1 cellular context compared by ENCODE assay signal in genomic region chr5:177447066-177447610, GRCh38.
TF ChIP-seq lines count a peak whose summit lies in the region.

No MANE protein-coding gene starts in this region.

TF ChIP-seq in GM12878, 131 proteins besides CTCF, POLR2A, EP300 and RAD21 (continues in another document):
- TF ChIP-seq HDAC2 (IDR thresholded peaks at IDR 0.05) (no peak), E4F1 (IDR thresholded peaks at IDR 0.05; ENCODE audit: borderline replicate concordance, partially characterized antibody) (no peak), ATF2 (IDR thresholded peaks at IDR 0.05; ENCODE audit: low read length) (no peak), SRF (IDR thresholded peaks at IDR 0.05; ENCODE audit: low read depth in 2 of 2, low read length in 2 of 2) (no peak), RELB (IDR thresholded peaks at IDR 0.05; ENCODE audit: low read depth) (no peak), CHD2 (IDR thresholded peaks at IDR 0.05; ENCODE audit: borderline replicate concordance, low read depth, low read length) (0 out of 2 replicates have a peak, but pooled peaks have one; percentile 55), NFXL1 (IDR thresholded peaks at IDR 0.05; ENCODE audit: borderline replicate concordance) (no peak), POU2F2 (IDR thresholded peaks at IDR 0.05; ENCODE audit: borderline replicate concordance, low read depth, low read length) (0 out of 3 replicates have a peak, but pooled peaks have one; percentile 0), CHD1 (IDR thresholded peaks at IDR 0.05; ENCODE audit: low read depth, low read length) (no peak), ZNF592 (IDR thresholded peaks at IDR 0.05) (no peak), ZNF207 (IDR thresholded peaks at IDR 0.05; ENCODE audit: borderline replicate concordance) (no peak), PML (IDR thresholded peaks at IDR 0.05; ENCODE audit: low read length) (no peak), IKZF1 (conservative IDR thresholded peaks at IDR 0.05) (no peak), MYB (IDR thresholded peaks at IDR 0.05; ENCODE audit: borderline replicate concordance, low read depth, low read length) (no peak), EGR1 (IDR thresholded peaks at IDR 0.05; ENCODE audit: borderline replicate concordance in 1 of 2, low read depth in 2 of 2, low read length in 2 of 2) (peak in 1 of 2 experiments; percentile 32; a peak in 1 of 3 replicates), MLLT1 (IDR thresholded peaks at IDR 0.05) (no peak), ZNF274 (IDR thresholded peaks at IDR 0.05; ENCODE audit: insufficient read depth, insufficient read length) (no peak), GABPA (IDR thresholded peaks at IDR 0.05; ENCODE audit: low read depth) (no peak), ZNF24 (IDR thresholded peaks at IDR 0.05) (no peak), YY1 (IDR thresholded peaks at IDR 0.05; ENCODE audit: low read depth, low read length) (no peak), TAF1 (IDR thresholded peaks at IDR 0.05; ENCODE audit: borderline replicate concordance, low read depth, low read length) (no peak), NBN (IDR thresholded peaks at IDR 0.05) (no peak), KAT2A (conservative IDR thresholded peaks at IDR 0.05; ENCODE audit: control insufficient read depth, low read depth, low read length) (no peak), MEF2A (IDR thresholded peaks at IDR 0.05; ENCODE audit: insufficient read depth, low read depth, low read length) (no peak), IRF3 (IDR thresholded peaks at IDR 0.05) (no peak), BCL3 (IDR thresholded peaks at IDR 0.05; ENCODE audit: borderline replicate concordance, insufficient read depth, low read depth, low read length, poor library complexity, severe bottlenecking) (peak; percentile 8), NR2F1 (conservative IDR thresholded peaks at IDR 0.05) (no peak), TCF12 (IDR thresholded peaks at IDR 0.05; ENCODE audit: low read depth, low read length) (no peak), BACH1 (IDR thresholded peaks at IDR 0.05; ENCODE audit: borderline replicate concordance) (no peak), ZBTB40 (IDR thresholded peaks at IDR 0.05; ENCODE audit: borderline replicate concordance) (no peak), CEBPZ (IDR thresholded peaks at IDR 0.05; ENCODE audit: low read depth, low read length) (no peak), POLR2AphosphoS2 (IDR thresholded peaks at IDR 0.05; ENCODE audit: low read depth, low read length) (no peak), ZBED1 (IDR thresholded peaks at IDR 0.05; ENCODE audit: borderline replicate concordance) (no peak), CHD4 (IDR thresholded peaks at IDR 0.05) (no peak), PKNOX1 (IDR thresholded peaks at IDR 0.05) (no peak)
